In the genomic region with DNA sequence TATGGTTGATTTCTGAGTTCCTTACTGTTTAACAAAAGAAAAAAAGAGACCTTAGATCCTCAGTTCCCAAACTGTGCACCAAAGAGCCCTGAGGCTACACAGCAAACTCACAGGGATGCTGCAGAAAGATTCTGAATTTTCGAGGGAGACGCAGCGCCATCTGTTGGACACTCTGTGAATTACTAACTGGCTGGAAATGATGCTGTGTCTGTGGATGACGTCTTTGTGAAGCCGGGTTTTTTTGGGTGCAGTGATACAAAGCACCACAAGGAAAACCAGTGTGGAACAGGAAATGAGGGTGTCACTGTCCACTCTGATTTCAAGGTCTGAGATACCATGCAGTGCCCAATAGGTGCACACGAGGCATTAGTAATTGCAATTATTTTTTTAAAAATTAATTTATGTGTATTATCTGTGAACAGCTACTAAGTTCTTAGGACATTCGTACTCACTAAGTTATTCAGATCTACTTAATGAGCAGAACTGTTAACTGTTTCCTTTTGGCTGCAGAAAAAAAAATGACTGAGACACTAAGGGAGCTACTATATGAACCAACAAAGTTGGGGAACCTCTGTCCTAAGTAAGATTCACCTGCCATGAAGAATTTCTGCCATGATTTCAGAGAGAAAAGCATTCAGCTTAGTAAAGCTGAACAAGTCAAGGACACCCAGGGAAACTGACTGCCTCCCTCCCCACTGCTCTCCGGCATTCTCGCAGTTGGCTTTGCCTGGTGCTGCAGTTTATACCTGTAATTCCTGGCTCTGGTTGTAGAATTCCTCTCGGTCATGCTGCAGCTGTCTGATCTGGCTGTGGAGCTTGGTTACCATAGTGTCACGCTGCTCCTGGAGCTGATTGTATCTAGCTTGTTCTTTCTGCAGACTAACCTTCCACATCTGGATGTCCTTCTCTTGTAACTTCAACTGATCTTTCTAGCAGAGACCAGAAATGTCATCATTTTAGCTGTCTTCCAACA, we compare ENCODE assay signal across 8 cellular contexts. TPM values are rescaled to one million over a fixed set of nuclear protein-coding genes. Genes with fewer than 3 reads are reported as not detected.
DNase-seq lines count a peak whose midpoint lies in the region; ATAC-seq, FAIRE-seq and TF ChIP-seq lines count a peak whose summit lies in the region.

No MANE protein-coding gene starts in this region.

- no peaks in the 10 kb centered on the region for H3K4me1 ChIP-seq in A549
- no peaks in the 10 kb centered on the region for H3K4me1 ChIP-seq in right atrium auricular region
- peaks cover 0 to 3% (median 0%) of the 10 kb centered on the region in 4 donors for H3K4me1 ChIP-seq in sigmoid colon

- no peaks in the 10 kb centered on the region for H3K9me3 Mint-ChIP-seq in T-helper 1 cell treated with Interleukin-12 subunit alpha and Interleukin-12 subunit beta and Interleukin-4 antibody, amounts not matched to agents 30 μg/mL and 1 μg/mL, for 36 hours

- DNase-seq in A549 (ENCODE audit: low read depth in 1 of 2, low spot score in 1 of 2) (peak; percentile 82 to 94), GM13976 (ENCODE audit: low spot score) (peak; percentile 84), NAMALWA (ENCODE audit: low spot score) (peak; percentile 93), amniotic stem cell (lab: John Stamatoyannopoulos, UW) (peak; percentile 84), right atrium auricular region (ENCODE audit: low spot score) (peak; percentile 81), sigmoid colon (peak; percentile 82)

- no peak for TF ChIP-seq EP300 in A549 (IDR thresholded peaks at IDR 0.05)
- TF ChIP-seq EP300 in sigmoid colon (IDR thresholded peaks at IDR 0.05): no peak

- H3K27ac Mint-ChIP-seq in T-helper 1 cell treated with Interleukin-12 subunit alpha and Interleukin-12 subunit beta and Interleukin-4 antibody, amounts not matched to agents 30 μg/mL and 1 μg/mL, for 36 hours: peak overlapping the region; percentile 0

- WGBS in A549 (ENCODE audit: missing lambda C conversion rate): 43% methylated on average over 11 of the region's 11 CpGs
- 49% methylated on average over 11 of the region's 11 CpGs for WGBS in sigmoid colon, 2 donors

- H3K27me3 ChIP-seq in right atrium auricular region (no peaks in the 10 kb centered on the region), sigmoid colon (no peaks in the 10 kb centered on the region)

- peaks cover 5% of the 10 kb centered on the region for H3K4me1 Mint-ChIP-seq in T-helper 1 cell treated with Interleukin-12 subunit alpha and Interleukin-12 subunit beta and Interleukin-4 antibody, amounts not matched to agents 30 μg/mL and 1 μg/mL, for 36 hours (ENCODE audit: low read depth)

- H3K27me3 Mint-ChIP-seq in T-helper 1 cell treated with Interleukin-12 subunit alpha and Interleukin-12 subunit beta and Interleukin-4 antibody, amounts not matched to agents 30 μg/mL and 1 μg/mL, for 36 hours (ENCODE audit: low read depth): no peaks in the 10 kb centered on the region

- H3K36me3 ChIP-seq in right atrium auricular region (peaks cover 67% of the 10 kb centered on the region), sigmoid colon (peaks cover 20 to 96% (median 60%) of the 10 kb centered on the region in 4 donors)

- peak; percentile 32 for FAIRE-seq in A549 (lab: Jason Lieb, UNC)

- in situ Hi-C loops in GM13976 (cut with MboI; ENCODE audit: low sequenced_read_pairs, unreplicated experiment): no loop called here

- peaks cover 24% of the 10 kb centered on the region for H3K36me3 Mint-ChIP-seq in T-helper 1 cell treated with Interleukin-12 subunit alpha and Interleukin-12 subunit beta and Interleukin-4 antibody, amounts not matched to agents 30 μg/mL and 1 μg/mL, for 36 hours (ENCODE audit: low read depth)

- ATAC-seq in A549: peak; percentile 98 to 99
- ATAC-seq in GM18873 (IDR thresholded peaks at IDR 0.05; ENCODE audit: low FRiP score, unreplicated experiment): no peak

- intact Hi-C loops in sigmoid colon (cut with DNase I): loop anchor here (5.0 kb wide), 2 partner anchors 100 to 230 kb away; partner anchors contain the start of gene GTF3C4

- H3K4me3 ChIP-seq in A549: no peak overlapping the region
- H3K4me3 ChIP-seq in right atrium auricular region: no peak overlapping the region
- no peak overlapping the region for H3K4me3 ChIP-seq in sigmoid colon

- CTCF ChIA-PET in A549 (lab: Yijun Ruan, JAX): interaction anchor here (0.6 to 8.2 kb wide), 40 partner anchors 9 to 1666 kb away, joined by 3 to 145 read pairs (median 5); partner anchors contain the start of genes DDX31, GFI1B, SPACA9 and TSC1

- peak; percentile 82 for TF ChIP-seq CTCF in A549 (IDR thresholded peaks at IDR 0.05)
- peak; percentile 80 for TF ChIP-seq CTCF in GM13976 (IDR thresholded peaks at IDR 0.05; ENCODE audit: borderline replicate concordance, control extremely low read depth, extremely low read depth, insufficient read depth, missing control alignments)
- peak; percentile 66 to 92 for TF ChIP-seq CTCF in right atrium auricular region (IDR thresholded peaks at IDR 0.05)
- TF ChIP-seq CTCF in sigmoid colon (IDR thresholded peaks at IDR 0.05): peak; percentile 87 to 97 (median 92)

- H3K4me3 Mint-ChIP-seq in T-helper 1 cell treated with Interleukin-12 subunit alpha and Interleukin-12 subunit beta and Interleukin-4 antibody, amounts not matched to agents 30 μg/mL and 1 μg/mL, for 36 hours: no peak overlapping the region

- TF ChIP-seq POLR2A in A549 (IDR thresholded peaks at IDR 0.05; ENCODE audit: low read length) (no peak), sigmoid colon (IDR thresholded peaks at IDR 0.05) (no peak)

- H3K4me2 ChIP-seq in A549: no peak overlapping the region

- no peak overlapping the region for H3K27ac ChIP-seq in A549
- H3K27ac ChIP-seq in right atrium auricular region: no peak overlapping the region
- H3K27ac ChIP-seq in sigmoid colon: peak overlapping the region in 2 of 4 donors; percentile 45 to 57

- POLR2A ChIA-PET in A549 (lab: Yijun Ruan, JAX): no interaction called here

- TF ChIP-seq RAD21 in A549 (conservative IDR thresholded peaks at IDR 0.05 in 1 of 2, IDR thresholded peaks at IDR 0.05 in 1 of 2): peak; percentile 57 to 59

- H3K9me3 ChIP-seq in A549: no peaks in the 10 kb centered on the region
- no peaks in the 10 kb centered on the region for H3K9me3 ChIP-seq in right atrium auricular region
- no peaks in the 10 kb centered on the region for H3K9me3 ChIP-seq in sigmoid colon

TF ChIP-seq in A549, 52 proteins besides CTCF, POLR2A, EP300 and RAD21:
- TF ChIP-seq SMC3 (IDR thresholded peaks at IDR 0.05) (peak; percentile 35; the same call in 2 of the 3 replicates), ESRRA (IDR thresholded peaks at IDR 0.05; ENCODE audit: borderline replicate concordance, low read length) (no peak)

RNA-seq across cellular contexts. Expression of gene SPACA9, which starts 23.4 kb away (rescaled TPM):
- polyA plus RNA-seq in A549 (2011; rRNA removed) (3.1 and 4.1 TPM in 2 replicates), A549 (2017; fragmentation: RNase III; extraction: RNeasy Plus Mini Kit Qiagen cat#74134 plus additional on column Dnase treatment) (3.6 to 4.7 TPM (median 3.7 TPM) in 3 replicates), sigmoid colon (1 to 10 TPM in 2 of 3 donors, under 1 TPM in 1; 0.69 to 2.1 (median 1.2) TPM)
- 4.7 and 5.5 TPM in 2 replicates for polyA plus RNA-seq in A549 (2012; cell fraction: cytosol; rRNA removed)
- polyA plus RNA-seq in A549 (2012; cell fraction: nucleus; rRNA removed): 3.7 and 3.8 TPM in 2 replicates
- 4.7 and 5.4 TPM in 2 replicates for polyA minus RNA-seq in A549 (2011; rRNA and poly(A)+ RNA removed)
- total RNA-seq in right atrium auricular region (10 to 100 TPM in 1 of 2 donors, 1 to 10 TPM in 1; 8.1 to 17.1 TPM), sigmoid colon (10 to 100 TPM in 3 of 4 donors, 1 to 10 TPM in 1; 4.3 to 14.0 (median 11.7) TPM)

RNA-seq across cellular contexts. Expression of gene AK8, which starts 24.1 kb away (rescaled TPM):
- polyA plus RNA-seq in A549 (2011; rRNA removed) (0.61 and 0.77 TPM in 2 replicates), A549 (2017; fragmentation: RNase III; extraction: RNeasy Plus Mini Kit Qiagen cat#74134 plus additional on column Dnase treatment) (0.61 to 0.63 TPM (median 0.62 TPM) in 3 replicates), sigmoid colon (under 1 TPM in 1 of 3 donors, not detected in 2; 0.25 TPM)
- 0.51 and 0.54 TPM in 2 replicates for polyA plus RNA-seq in A549 (2012; cell fraction: cytosol; rRNA removed)
- 0.86 and 1.1 TPM in 2 replicates for polyA plus RNA-seq in A549 (2012; cell fraction: nucleus; rRNA removed)
- 1.4 and 2.1 TPM in 2 replicates for polyA minus RNA-seq in A549 (2011; rRNA and poly(A)+ RNA removed)
- total RNA-seq in right atrium auricular region (under 1 TPM in 1 of 2 donors, not detected in 1; 0.19 TPM), sigmoid colon (1 to 10 TPM in 1 of 4 donors, under 1 TPM in 2, not detected in 1; 0.36 to 1.2 (median 0.81) TPM)

RNA-seq across cellular contexts. Expression of gene TSC1, which starts 42.3 kb away (rescaled TPM):
- polyA plus RNA-seq in A549 (2011; rRNA removed) (37.9 and 40.5 TPM in 2 replicates), A549 (2017; fragmentation: RNase III; extraction: RNeasy Plus Mini Kit Qiagen cat#74134 plus additional on column Dnase treatment) (12.9 to 15.2 TPM (median 14.4 TPM) in 3 replicates), sigmoid colon (10 to 100 TPM in 1 of 3 donors, 1 to 10 TPM in 2; 4.2 to 15.8 (median 4.8) TPM)
- 8.2 and 10.3 TPM in 2 replicates for polyA plus RNA-seq in A549 (2012; cell fraction: cytosol; rRNA removed)
- 26.3 and 33.2 TPM in 2 replicates for polyA plus RNA-seq in A549 (2012; cell fraction: nucleus; rRNA removed)
- 69.8 and 83.8 TPM in 2 replicates for polyA minus RNA-seq in A549 (2011; rRNA and poly(A)+ RNA removed)
- total RNA-seq in right atrium auricular region (10 to 100 TPM; 27.6 to 36.4 TPM), sigmoid colon (10 to 100 TPM; 35.3 to 55.9 (median 36.4) TPM)
